Comparison of ENCODE assay signal across 1 cellular context in genomic region chr16:10936585-10936984, GRCh38.
A peak's percentile ranks its signal among the peaks of the same experiment; 100 is the strongest.
TF ChIP-seq lines count a peak whose summit lies in the region.

No MANE protein-coding gene starts in this region.

TF ChIP-seq in K562, 482 proteins besides CTCF, POLR2A, EP300 and RAD21:
- TF ChIP-seq LEF1 (IDR thresholded peaks at IDR 0.05) (no peak), SPI1 (IDR thresholded peaks at IDR 0.05; ENCODE audit: borderline replicate concordance, low read depth, low read length) (peak; percentile 64; the same call in 1 of the 2 replicates), TFAM (CRISPR knock-in tag; conservative IDR thresholded peaks at IDR 0.05) (no peak), SMARCE1 (IDR thresholded peaks at IDR 0.05) (no peak), RFX5 (IDR thresholded peaks at IDR 0.05; ENCODE audit: low read depth, low read length) (no peak), JUND (IDR thresholded peaks at IDR 0.05; ENCODE audit: borderline replicate concordance, low read depth, low read length) (no peak), JUND (tag; IDR thresholded peaks at IDR 0.05; ENCODE audit: borderline replicate concordance, low read depth, low read length) (no peak), ZBTB17 (CRISPR knock-in tag; IDR thresholded peaks at IDR 0.05) (no peak), ZNF197 (CRISPR knock-in tag; IDR thresholded peaks at IDR 0.05; ENCODE audit: low read depth) (no peak)
TF ChIP-seq in K562: peak in this region for 1.
